ENCODE assay signal across 1 cellular context in the genomic region with DNA sequence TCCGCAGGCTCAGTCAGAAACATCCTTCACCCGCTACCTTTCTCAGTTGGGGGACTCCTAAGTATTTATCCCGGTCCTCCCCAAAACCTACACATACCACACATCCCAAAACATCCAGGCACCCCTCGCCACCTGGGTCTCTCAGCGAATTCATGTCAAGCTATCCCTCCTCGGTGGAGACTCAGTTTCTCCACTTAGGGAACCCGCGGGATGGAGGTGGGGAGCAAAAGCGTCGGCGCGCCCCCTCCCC.
A peak's percentile ranks its signal among the peaks of the same experiment; 100 is the strongest.
TF ChIP-seq lines count a peak whose summit lies in the region.

No MANE protein-coding gene starts in this region.

TF ChIP-seq in HepG2, 621 proteins besides CTCF, POLR2A, EP300 and RAD21 (continued from another document):
- TF ChIP-seq, protein P1, sequence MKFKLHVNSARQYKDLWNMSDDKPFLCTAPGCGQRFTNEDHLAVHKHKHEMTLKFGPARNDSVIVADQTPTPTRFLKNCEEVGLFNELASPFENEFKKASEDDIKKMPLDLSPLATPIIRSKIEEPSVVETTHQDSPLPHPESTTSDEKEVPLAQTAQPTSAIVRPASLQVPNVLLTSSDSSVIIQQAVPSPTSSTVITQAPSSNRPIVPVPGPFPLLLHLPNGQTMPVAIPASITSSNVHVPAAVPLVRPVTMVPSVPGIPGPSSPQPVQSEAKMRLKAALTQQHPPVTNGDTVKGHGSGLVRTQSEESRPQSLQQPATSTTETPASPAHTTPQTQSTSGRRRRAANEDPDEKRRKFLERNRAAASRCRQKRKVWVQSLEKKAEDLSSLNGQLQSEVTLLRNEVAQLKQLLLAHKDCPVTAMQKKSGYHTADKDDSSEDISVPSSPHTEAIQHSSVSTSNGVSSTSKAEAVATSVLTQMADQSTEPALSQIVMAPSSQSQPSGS (CRISPR knock-in tag; IDR thresholded peaks at IDR 0.05), result no peak
- 0 out of 2 replicates have a peak, but pooled peaks have one; percentile 7 for TF ChIP-seq ZFX (CRISPR knock-in tag; IDR thresholded peaks at IDR 0.05; ENCODE audit: low read depth)
- no peak for TF ChIP-seq CEBPB (IDR thresholded peaks at IDR 0.05; ENCODE audit: borderline replicate concordance, low read depth, low read length)
- 0 out of 2 replicates have a peak, but pooled peaks have one; percentile 40 for TF ChIP-seq ZMAT3 (CRISPR knock-in tag; conservative IDR thresholded peaks at IDR 0.05)
- TF ChIP-seq ZC3H4 (CRISPR knock-in tag; IDR thresholded peaks at IDR 0.05; ENCODE audit: borderline replicate concordance), result peak; percentile 67; the same call in 1 of the 2 replicates
- TF ChIP-seq ZKSCAN5 (CRISPR knock-in tag; IDR thresholded peaks at IDR 0.05), result no peak
- no peak for TF ChIP-seq NAIF1 (CRISPR knock-in tag; IDR thresholded peaks at IDR 0.05; ENCODE audit: borderline replicate concordance)
- TF ChIP-seq TEAD3 (CRISPR knock-in tag; optimal IDR thresholded peaks at IDR 0.05; ENCODE audit: borderline replicate concordance), result no peak
- no peak for TF ChIP-seq SIX4 (CRISPR knock-in tag; IDR thresholded peaks at IDR 0.05)
- TF ChIP-seq, protein P2, sequence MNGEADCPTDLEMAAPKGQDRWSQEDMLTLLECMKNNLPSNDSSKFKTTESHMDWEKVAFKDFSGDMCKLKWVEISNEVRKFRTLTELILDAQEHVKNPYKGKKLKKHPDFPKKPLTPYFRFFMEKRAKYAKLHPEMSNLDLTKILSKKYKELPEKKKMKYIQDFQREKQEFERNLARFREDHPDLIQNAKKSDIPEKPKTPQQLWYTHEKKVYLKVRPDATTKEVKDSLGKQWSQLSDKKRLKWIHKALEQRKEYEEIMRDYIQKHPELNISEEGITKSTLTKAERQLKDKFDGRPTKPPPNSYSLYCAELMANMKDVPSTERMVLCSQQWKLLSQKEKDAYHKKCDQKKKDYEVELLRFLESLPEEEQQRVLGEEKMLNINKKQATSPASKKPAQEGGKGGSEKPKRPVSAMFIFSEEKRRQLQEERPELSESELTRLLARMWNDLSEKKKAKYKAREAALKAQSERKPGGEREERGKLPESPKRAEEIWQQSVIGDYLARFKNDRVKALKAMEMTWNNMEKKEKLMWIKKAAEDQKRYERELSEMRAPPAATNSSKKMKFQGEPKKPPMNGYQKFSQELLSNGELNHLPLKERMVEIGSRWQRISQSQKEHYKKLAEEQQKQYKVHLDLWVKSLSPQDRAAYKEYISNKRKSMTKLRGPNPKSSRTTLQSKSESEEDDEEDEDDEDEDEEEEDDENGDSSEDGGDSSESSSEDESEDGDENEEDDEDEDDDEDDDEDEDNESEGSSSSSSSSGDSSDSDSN (CRISPR knock-in tag; IDR thresholded peaks at IDR 0.05), result no peak
- 0 out of 2 replicates have a peak, but pooled peaks have one; percentile 3 for TF ChIP-seq MEIS1 (CRISPR knock-in tag; IDR thresholded peaks at IDR 0.05; ENCODE audit: borderline replicate concordance)
- TF ChIP-seq, protein P3, sequence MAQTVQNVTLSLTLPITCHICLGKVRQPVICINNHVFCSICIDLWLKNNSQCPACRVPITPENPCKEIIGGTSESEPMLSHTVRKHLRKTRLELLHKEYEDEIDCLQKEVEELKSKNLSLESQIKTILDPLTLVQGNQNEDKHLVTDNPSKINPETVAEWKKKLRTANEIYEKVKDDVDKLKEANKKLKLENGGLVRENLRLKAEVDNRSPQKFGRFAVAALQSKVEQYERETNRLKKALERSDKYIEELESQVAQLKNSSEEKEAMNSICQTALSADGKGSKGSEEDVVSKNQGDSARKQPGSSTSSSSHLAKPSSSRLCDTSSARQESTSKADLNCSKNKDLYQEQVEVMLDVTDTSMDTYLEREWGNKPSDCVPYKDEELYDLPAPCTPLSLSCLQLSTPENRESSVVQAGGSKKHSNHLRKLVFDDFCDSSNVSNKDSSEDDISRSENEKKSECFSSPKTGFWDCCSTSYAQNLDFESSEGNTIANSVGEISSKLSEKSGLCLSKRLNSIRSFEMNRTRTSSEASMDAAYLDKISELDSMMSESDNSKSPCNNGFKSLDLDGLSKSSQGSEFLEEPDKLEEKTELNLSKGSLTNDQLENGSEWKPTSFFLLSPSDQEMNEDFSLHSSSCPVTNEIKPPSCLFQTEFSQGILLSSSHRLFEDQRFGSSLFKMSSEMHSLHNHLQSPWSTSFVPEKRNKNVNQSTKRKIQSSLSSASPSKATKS (CRISPR knock-in tag; IDR thresholded peaks at IDR 0.05), result no peak
- TF ChIP-seq PHF20 (CRISPR knock-in tag; IDR thresholded peaks at IDR 0.05), result peak; percentile 51; the same call in 1 of the 2 replicates
- TF ChIP-seq ASH2L (IDR thresholded peaks at IDR 0.05; ENCODE audit: insufficient read length, low read depth, low read length), result peak; percentile 52
- TF ChIP-seq, protein P4, sequence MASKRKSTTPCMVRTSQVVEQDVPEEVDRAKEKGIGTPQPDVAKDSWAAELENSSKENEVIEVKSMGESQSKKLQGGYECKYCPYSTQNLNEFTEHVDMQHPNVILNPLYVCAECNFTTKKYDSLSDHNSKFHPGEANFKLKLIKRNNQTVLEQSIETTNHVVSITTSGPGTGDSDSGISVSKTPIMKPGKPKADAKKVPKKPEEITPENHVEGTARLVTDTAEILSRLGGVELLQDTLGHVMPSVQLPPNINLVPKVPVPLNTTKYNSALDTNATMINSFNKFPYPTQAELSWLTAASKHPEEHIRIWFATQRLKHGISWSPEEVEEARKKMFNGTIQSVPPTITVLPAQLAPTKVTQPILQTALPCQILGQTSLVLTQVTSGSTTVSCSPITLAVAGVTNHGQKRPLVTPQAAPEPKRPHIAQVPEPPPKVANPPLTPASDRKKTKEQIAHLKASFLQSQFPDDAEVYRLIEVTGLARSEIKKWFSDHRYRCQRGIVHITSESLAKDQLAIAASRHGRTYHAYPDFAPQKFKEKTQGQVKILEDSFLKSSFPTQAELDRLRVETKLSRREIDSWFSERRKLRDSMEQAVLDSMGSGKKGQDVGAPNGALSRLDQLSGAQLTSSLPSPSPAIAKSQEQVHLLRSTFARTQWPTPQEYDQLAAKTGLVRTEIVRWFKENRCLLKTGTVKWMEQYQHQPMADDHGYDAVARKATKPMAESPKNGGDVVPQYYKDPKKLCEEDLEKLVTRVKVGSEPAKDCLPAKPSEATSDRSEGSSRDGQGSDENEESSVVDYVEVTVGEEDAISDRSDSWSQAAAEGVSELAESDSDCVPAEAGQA (IDR thresholded peaks at IDR 0.05; ENCODE audit: low read depth), result no peak
- TF ChIP-seq, protein P4 (CRISPR knock-in tag; IDR thresholded peaks at IDR 0.05; ENCODE audit: borderline replicate concordance), result no peak
- no peak for TF ChIP-seq ZNF552 (CRISPR knock-in tag; IDR thresholded peaks at IDR 0.05; ENCODE audit: borderline replicate concordance)
- TF ChIP-seq ZNF136 (CRISPR knock-in tag; IDR thresholded peaks at IDR 0.05; ENCODE audit: low read depth), result 0 out of 2 replicates have a peak, but pooled peaks have one; percentile 3
- no peak for TF ChIP-seq HNRNPL (IDR thresholded peaks at IDR 0.05; ENCODE audit: low read depth, low read length)
- no peak for TF ChIP-seq SP1 (IDR thresholded peaks at IDR 0.05)
- TF ChIP-seq SP1 (CRISPR knock-in tag; IDR thresholded peaks at IDR 0.05), result no peak
- TF ChIP-seq, protein P5, sequence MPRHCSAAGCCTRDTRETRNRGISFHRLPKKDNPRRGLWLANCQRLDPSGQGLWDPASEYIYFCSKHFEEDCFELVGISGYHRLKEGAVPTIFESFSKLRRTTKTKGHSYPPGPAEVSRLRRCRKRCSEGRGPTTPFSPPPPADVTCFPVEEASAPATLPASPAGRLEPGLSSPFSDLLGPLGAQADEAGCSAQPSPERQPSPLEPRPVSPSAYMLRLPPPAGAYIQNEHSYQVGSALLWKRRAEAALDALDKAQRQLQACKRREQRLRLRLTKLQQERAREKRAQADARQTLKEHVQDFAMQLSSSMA (CRISPR knock-in tag; IDR thresholded peaks at IDR 0.05), result no peak
- TF ChIP-seq, protein P6, sequence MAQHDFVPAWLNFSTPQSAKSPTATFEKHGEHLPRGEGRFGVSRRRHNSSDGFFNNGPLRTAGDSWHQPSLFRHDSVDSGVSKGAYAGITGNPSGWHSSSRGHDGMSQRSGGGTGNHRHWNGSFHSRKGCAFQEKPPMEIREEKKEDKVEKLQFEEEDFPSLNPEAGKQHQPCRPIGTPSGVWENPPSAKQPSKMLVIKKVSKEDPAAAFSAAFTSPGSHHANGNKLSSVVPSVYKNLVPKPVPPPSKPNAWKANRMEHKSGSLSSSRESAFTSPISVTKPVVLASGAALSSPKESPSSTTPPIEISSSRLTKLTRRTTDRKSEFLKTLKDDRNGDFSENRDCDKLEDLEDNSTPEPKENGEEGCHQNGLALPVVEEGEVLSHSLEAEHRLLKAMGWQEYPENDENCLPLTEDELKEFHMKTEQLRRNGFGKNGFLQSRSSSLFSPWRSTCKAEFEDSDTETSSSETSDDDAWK (CRISPR knock-in tag; IDR thresholded peaks at IDR 0.05), result no peak
- TF ChIP-seq, protein P7, sequence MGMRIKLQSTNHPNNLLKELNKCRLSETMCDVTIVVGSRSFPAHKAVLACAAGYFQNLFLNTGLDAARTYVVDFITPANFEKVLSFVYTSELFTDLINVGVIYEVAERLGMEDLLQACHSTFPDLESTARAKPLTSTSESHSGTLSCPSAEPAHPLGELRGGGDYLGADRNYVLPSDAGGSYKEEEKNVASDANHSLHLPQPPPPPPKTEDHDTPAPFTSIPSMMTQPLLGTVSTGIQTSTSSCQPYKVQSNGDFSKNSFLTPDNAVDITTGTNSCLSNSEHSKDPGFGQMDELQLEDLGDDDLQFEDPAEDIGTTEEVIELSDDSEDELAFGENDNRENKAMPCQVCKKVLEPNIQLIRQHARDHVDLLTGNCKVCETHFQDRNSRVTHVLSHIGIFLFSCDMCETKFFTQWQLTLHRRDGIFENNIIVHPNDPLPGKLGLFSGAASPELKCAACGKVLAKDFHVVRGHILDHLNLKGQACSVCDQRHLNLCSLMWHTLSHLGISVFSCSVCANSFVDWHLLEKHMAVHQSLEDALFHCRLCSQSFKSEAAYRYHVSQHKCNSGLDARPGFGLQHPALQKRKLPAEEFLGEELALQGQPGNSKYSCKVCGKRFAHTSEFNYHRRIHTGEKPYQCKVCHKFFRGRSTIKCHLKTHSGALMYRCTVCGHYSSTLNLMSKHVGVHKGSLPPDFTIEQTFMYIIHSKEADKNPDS (CRISPR knock-in tag; IDR thresholded peaks at IDR 0.05), result 0 out of 2 replicates have a peak, but pooled peaks have one; percentile 35
- TF ChIP-seq CHD4 (IDR thresholded peaks at IDR 0.05; ENCODE audit: borderline replicate concordance, low read length), result peak; percentile 85; the same call in 1 of the 2 replicates
- TF ChIP-seq PHB2 (IDR thresholded peaks at IDR 0.05; ENCODE audit: partially characterized antibody), result no peak
- 0 out of 2 replicates have a peak, but pooled peaks have one; percentile 2 for TF ChIP-seq ZNF430 (CRISPR knock-in tag; IDR thresholded peaks at IDR 0.05)
- TF ChIP-seq FOXA3 (CRISPR knock-in tag; IDR thresholded peaks at IDR 0.05), result no peak
TF ChIP-seq in HepG2: peak in this region for 20.
